Comparison of ENCODE assay signal across 2 cellular contexts in the genomic region with DNA sequence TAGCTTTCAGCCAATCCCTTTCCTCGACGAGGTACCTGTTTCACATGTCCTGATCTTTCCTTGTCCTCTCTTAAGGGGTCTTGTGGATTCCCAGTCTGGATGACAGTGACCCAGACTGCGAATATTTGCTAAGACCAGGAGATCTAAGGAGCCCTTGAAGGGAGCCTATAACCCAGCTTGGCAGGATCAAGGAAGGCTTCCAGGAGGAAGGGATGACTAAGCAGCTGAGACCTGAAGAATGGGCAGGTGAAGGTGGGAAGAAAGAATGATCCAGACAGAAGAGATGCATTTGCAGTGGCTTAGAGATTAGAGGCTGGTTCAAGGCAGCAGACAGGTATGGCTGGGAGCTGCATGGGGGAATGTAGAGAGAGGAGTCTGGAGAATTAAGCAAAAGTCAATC.
TF ChIP-seq lines count a peak whose summit lies in the region.

No MANE protein-coding gene starts in this region.

TF ChIP-seq in SK-N-SH, 30 proteins besides CTCF, POLR2A, EP300 and RAD21 (continued from another document):
- TF ChIP-seq TEAD4 (IDR thresholded peaks at IDR 0.05; ENCODE audit: borderline replicate concordance, insufficient read depth): no peak
- TF ChIP-seq, protein P1, sequence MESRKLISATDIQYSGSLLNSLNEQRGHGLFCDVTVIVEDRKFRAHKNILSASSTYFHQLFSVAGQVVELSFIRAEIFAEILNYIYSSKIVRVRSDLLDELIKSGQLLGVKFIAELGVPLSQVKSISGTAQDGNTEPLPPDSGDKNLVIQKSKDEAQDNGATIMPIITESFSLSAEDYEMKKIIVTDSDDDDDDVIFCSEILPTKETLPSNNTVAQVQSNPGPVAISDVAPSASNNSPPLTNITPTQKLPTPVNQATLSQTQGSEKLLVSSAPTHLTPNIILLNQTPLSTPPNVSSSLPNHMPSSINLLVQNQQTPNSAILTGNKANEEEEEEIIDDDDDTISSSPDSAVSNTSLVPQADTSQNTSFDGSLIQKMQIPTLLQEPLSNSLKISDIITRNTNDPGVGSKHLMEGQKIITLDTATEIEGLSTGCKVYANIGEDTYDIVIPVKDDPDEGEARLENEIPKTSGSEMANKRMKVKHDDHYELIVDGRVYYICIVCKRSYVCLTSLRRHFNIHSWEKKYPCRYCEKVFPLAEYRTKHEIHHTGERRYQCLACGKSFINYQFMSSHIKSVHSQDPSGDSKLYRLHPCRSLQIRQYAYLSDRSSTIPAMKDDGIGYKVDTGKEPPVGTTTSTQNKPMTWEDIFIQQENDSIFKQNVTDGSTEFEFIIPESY (IDR thresholded peaks at IDR 0.05; ENCODE audit: borderline replicate concordance, low read depth): 0 out of 2 replicates have a peak, but pooled peaks have one; percentile 5
TF ChIP-seq in SK-N-SH: peak in this region for 3.

TF ChIP-seq in SK-N-SH treated with all-trans-retinoic acid at 6 μM for 48 hours, 23 proteins besides CTCF, POLR2A, EP300 and RAD21 (continued from another document):
- TF ChIP-seq, protein P2, sequence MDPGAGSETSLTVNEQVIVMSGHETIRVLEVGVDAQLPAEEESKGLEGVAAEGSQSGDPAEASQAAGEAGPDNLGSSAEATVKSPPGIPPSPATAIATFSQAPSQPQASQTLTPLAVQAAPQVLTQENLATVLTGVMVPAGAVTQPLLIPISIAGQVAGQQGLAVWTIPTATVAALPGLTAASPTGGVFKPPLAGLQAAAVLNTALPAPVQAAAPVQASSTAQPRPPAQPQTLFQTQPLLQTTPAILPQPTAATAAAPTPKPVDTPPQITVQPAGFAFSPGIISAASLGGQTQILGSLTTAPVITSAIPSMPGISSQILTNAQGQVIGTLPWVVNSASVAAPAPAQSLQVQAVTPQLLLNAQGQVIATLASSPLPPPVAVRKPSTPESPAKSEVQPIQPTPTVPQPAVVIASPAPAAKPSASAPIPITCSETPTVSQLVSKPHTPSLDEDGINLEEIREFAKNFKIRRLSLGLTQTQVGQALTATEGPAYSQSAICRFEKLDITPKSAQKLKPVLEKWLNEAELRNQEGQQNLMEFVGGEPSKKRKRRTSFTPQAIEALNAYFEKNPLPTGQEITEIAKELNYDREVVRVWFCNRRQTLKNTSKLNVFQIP (CRISPR knock-in tag; IDR thresholded peaks at IDR 0.05; ENCODE audit: borderline replicate concordance, low read depth): no peak
- TF ChIP-seq, protein P3, sequence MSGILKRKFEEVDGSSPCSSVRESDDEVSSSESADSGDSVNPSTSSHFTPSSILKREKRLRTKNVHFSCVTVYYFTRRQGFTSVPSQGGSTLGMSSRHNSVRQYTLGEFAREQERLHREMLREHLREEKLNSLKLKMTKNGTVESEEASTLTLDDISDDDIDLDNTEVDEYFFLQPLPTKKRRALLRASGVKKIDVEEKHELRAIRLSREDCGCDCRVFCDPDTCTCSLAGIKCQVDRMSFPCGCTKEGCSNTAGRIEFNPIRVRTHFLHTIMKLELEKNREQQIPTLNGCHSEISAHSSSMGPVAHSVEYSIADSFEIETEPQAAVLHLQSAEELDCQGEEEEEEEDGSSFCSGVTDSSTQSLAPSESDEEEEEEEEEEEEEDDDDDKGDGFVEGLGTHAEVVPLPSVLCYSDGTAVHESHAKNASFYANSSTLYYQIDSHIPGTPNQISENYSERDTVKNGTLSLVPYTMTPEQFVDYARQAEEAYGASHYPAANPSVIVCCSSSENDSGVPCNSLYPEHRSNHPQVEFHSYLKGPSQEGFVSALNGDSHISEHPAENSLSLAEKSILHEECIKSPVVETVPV (CRISPR knock-in tag; IDR thresholded peaks at IDR 0.05): no peak
- no peak for TF ChIP-seq ZNF70 (CRISPR knock-in tag; IDR thresholded peaks at IDR 0.05)
